19 cellular contexts compared by ENCODE assay signal in genomic region chr5:113354056-113354455, GRCh38.
"Had no signal": no experiment of that assay in that cellular context is flagged by ENCODE, and none has a peak within 500 bp of the region (broad histone marks: within the 10 kb centered on the region; RNA-seq: fewer than 3 reads in every experiment).

No MANE protein-coding gene starts in this region.

- H3K4me3 Mint-ChIP-seq: activated CD4-positive, alpha-beta memory T cell treated with anti-CD3 and anti-CD28 coated beads for 36 hours; activated T-helper 1 cell treated with anti-CD3 and anti-CD28 coated beads, Interleukin-12 subunit alpha, Interleukin-12 subunit beta, Interleukin-2, Interleukin-4 antibody, amounts not matched to agents 30 ng/mL and 10 ng/mL and 1 ng/mL, durations not matched to agents 14 hours and 24 hours and 36 hours; brain; endodermal cell; immature natural killer cell; nephron; stimulated activated naive CD8-positive, alpha-beta T cell treated with anti-CD3 and anti-CD28 coated beads, Interleukin-15, Interleukin-2, amounts not matched to agents 100 ng/mL and 50 ng/mL, for 24 hours; T-helper 2 cell treated with Interferon-gamma antibody and Interleukin-4, amounts not matched to agents 5 μg/mL and 100 μg/mL, for 36 hours had no signal

- H3K9me3 Mint-ChIP-seq: activated CD4-positive, alpha-beta memory T cell treated with anti-CD3 and anti-CD28 coated beads for 36 hours; activated T-helper 1 cell treated with anti-CD3 and anti-CD28 coated beads, Interleukin-12 subunit alpha, Interleukin-12 subunit beta, Interleukin-2, Interleukin-4 antibody, amounts not matched to agents 30 ng/mL and 10 ng/mL and 1 ng/mL, durations not matched to agents 14 hours and 24 hours and 36 hours; endodermal cell; immature natural killer cell; stimulated activated naive CD8-positive, alpha-beta T cell treated with anti-CD3 and anti-CD28 coated beads, Interleukin-15, Interleukin-2, amounts not matched to agents 100 ng/mL and 50 ng/mL, for 24 hours; T-helper 2 cell treated with Interferon-gamma antibody and Interleukin-4, amounts not matched to agents 5 μg/mL and 100 μg/mL, for 36 hours had no signal

- H3K27me3 ChIP-seq: adrenal gland, sigmoid colon, testis had no signal

- H3K4me3 ChIP-seq: adrenal gland, sigmoid colon, testis had no signal

- H3K36me3 ChIP-seq: adrenal gland, sigmoid colon had no signal

- H3K4me1 ChIP-seq: testis had no signal

- H3K9me3 ChIP-seq: adrenal gland, sigmoid colon, testis had no signal

- H3K27me3 Mint-ChIP-seq: activated CD4-positive, alpha-beta memory T cell treated with anti-CD3 and anti-CD28 coated beads for 36 hours; brain had no signal

- H3K27ac Mint-ChIP-seq: activated CD4-positive, alpha-beta memory T cell treated with anti-CD3 and anti-CD28 coated beads for 36 hours; activated T-helper 1 cell treated with anti-CD3 and anti-CD28 coated beads, Interleukin-12 subunit alpha, Interleukin-12 subunit beta, Interleukin-2, Interleukin-4 antibody, amounts not matched to agents 30 ng/mL and 10 ng/mL and 1 ng/mL, durations not matched to agents 14 hours and 24 hours and 36 hours; endodermal cell; immature natural killer cell; nephron; stimulated activated naive CD8-positive, alpha-beta T cell treated with anti-CD3 and anti-CD28 coated beads, Interleukin-15, Interleukin-2, amounts not matched to agents 100 ng/mL and 50 ng/mL, for 24 hours; T-helper 2 cell treated with Interferon-gamma antibody and Interleukin-4, amounts not matched to agents 5 μg/mL and 100 μg/mL, for 36 hours had no signal

- H3K4me1 Mint-ChIP-seq: endodermal cell, immature natural killer cell had no signal

- H3K36me3 Mint-ChIP-seq: activated CD4-positive, alpha-beta memory T cell treated with anti-CD3 and anti-CD28 coated beads for 36 hours; brain; immature natural killer cell had no signal

- H3K27ac ChIP-seq: adrenal gland, sigmoid colon, testis had no signal

- DNase-seq: activated CD4-positive, alpha-beta memory T cell treated with anti-CD3 and anti-CD28 coated beads for 36 hours; activated CD4-positive, CD25-positive, alpha-beta regulatory T cell treated with anti-CD3 and anti-CD28 coated beads, Interleukin-2, amount 50 U/mL, for 72 hours; activated CD8-positive, alpha-beta memory T cell treated with anti-CD3 and anti-CD28 coated beads, Interleukin-2, amount 50 U/mL, for 4 hours; activated naive CD4-positive, alpha-beta T cell; adrenal gland; cerebellar nuclear complex; dermis blood vessel endothelial cell; endodermal cell; immature natural killer cell; sigmoid colon; stimulated activated CD4-positive, alpha-beta T cell treated with anti-CD3 and anti-CD28 coated beads, Interleukin-4, amount 100 ng/mL, for 1 hour; stimulated activated CD8-positive, alpha-beta memory T cell treated with anti-CD3 and anti-CD28 coated beads, Interleukin-4, amount 100 ng/mL, for 48 hours; SW 1271; testis had no signal
